Comparison of ENCODE assay signal across 8 cellular contexts in the genomic region with DNA sequence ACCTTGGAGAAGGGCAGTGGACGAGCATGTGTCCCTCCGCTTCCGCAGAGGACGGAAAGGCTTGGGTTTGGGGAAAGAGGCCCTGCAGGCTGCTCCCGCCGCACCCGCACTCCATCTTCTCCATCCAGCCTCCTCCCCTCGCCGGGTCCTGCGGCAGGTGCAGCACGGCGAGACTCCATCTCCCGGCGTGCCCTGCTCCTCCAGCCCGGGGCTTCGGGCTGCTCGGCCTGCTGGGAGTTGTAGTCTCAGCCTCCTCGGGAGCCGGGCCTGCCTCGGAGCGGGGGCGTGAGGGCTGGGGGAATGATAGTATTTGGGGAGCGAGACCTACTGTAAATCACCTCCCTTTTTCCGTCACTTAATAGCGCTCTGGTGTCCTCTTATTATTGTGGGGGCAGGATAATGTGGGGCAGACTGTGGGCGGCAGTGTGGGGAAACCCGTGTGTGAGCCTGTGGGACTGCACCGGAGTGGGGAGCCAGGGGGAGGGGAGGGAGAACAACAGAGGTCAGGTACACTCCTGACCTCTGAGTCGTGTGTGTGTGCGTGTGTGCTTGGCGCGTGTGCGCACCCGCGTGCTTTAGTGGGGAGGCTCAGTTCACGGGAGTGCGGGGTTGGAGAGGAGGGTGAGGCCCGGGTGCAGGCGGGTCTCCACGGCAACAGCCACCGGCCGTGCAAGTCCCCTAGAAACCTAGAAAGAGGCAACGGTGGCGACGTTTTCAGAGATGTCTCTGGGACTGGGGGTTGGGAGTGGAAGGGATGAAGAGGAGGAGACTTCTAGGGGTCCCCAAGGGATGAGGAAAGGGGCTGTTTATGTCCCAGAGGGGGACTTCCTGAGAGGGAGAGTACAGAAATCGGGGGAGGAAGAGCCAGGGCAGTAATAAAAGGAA. TPM values are rescaled to one million over a fixed set of nuclear protein-coding genes. Genes with fewer than 3 reads are reported as not detected.
DNase-seq lines count a peak whose midpoint lies in the region; ATAC-seq, FAIRE-seq and TF ChIP-seq lines count a peak whose summit lies in the region.

No MANE protein-coding gene starts in this region.

- no peaks in the 10 kb centered on the region for H3K9me3 ChIP-seq in breast epithelium
- H3K9me3 ChIP-seq in small intestine (ENCODE audit: control insufficient read depth, low read depth) = no peaks in the 10 kb centered on the region

- FAIRE-seq in small intestine (lab: Jason Lieb, UNC) = no peak

- 0 out of 2 replicates have a peak, but pooled peaks have one; percentile 9 for TF ChIP-seq CTCF in VCaP (conservative IDR thresholded peaks at IDR 0.05)
- TF ChIP-seq CTCF in breast epithelium (IDR thresholded peaks at IDR 0.05) = no peak

- H3K36me3 ChIP-seq in breast epithelium (no peaks in the 10 kb centered on the region), small intestine (ENCODE audit: control insufficient read depth in 2 of 2, insufficient read depth in 2 of 2, low read length in 2 of 2) (no peaks in the 10 kb centered on the region)

- WGBS in small intestine, 3 donors = 2 to 3% (median 2%) methylated on average over 45 to 46 of the region's 46 CpGs

- peaks cover 0 to 32% of the 10 kb centered on the region in 2 donors for H3K27me3 ChIP-seq in breast epithelium
- H3K27me3 ChIP-seq in small intestine (ENCODE audit: control insufficient read depth in 2 of 2, insufficient read depth in 2 of 2, low read length in 2 of 2) = peaks cover 0 to 16% of the 10 kb centered on the region in 2 donors

- ATAC-seq in GM18498 (IDR thresholded peaks at IDR 0.05; ENCODE audit: unreplicated experiment) = peak; percentile 91
- peak; percentile 77 for ATAC-seq in HG02870 (IDR thresholded peaks at IDR 0.05; ENCODE audit: unreplicated experiment)

- H3K4me3 ChIP-seq in breast epithelium = peak overlapping the region; percentile 41 to 59 (median 48)
- H3K4me3 ChIP-seq in small intestine (ENCODE audit: low read depth in 1 of 2, low read length in 2 of 2) = peak overlapping the region; percentile 40 to 50

- H3K27ac ChIP-seq in VCaP = peak overlapping the region; percentile 75
- H3K27ac ChIP-seq in breast epithelium = no peak overlapping the region
- H3K27ac ChIP-seq in small intestine (ENCODE audit: low read depth in 1 of 2, low read length in 1 of 2) = no peak overlapping the region

- DNase-seq in NCI-H1930 (lab: John Stamatoyannopoulos, UW) = peak; percentile 26 to 67
- DNase-seq in breast epithelium (ENCODE audit: low spot score in 2 of 2) = peak; percentile 36 to 78
- DNase-seq in iPS-NIHi7 (ENCODE audit: extremely low spot score) = peak; percentile 98
- peak; percentile 82 for DNase-seq in small intestine
- no peak for DNase-seq in KG1 (lab: John Stamatoyannopoulos, UW)

- H3K4me1 ChIP-seq in breast epithelium (no peaks in the 10 kb centered on the region), small intestine (ENCODE audit: control insufficient read depth in 2 of 2, insufficient read depth in 1 of 2, low read depth in 1 of 2, low read length in 1 of 2) (no peaks in the 10 kb centered on the region)

- TF ChIP-seq POLR2A in breast epithelium (IDR thresholded peaks at IDR 0.05) = no peak

- intact Hi-C loops in breast epithelium (cut with DNase I; ENCODE audit: low total_unique reads) = no loop called here

RNA-seq across cellular contexts. Expression of a gene that starts 4.1 kb away (rescaled TPM):
- total RNA-seq in breast epithelium = under 1 TPM in 1 of 3 donors, not detected in 2; under 0.01 TPM
- polyA plus RNA-seq in small intestine = 1 to 10 TPM in 1 of 3 donors, under 1 TPM in 2; 0.89 to 1.1 (median 1.00) TPM

RNA-seq across cellular contexts. Expression of a gene that starts 18.1 kb away (rescaled TPM):
- 10 to 100 TPM; 46.5 to 61.1 (median 53.7) TPM for total RNA-seq in breast epithelium
- 100 to 1,000 TPM; 313 to 370 (median 340) TPM for polyA plus RNA-seq in small intestine

RNA-seq across cellular contexts. Expression of a gene that starts 50.7 kb away (rescaled TPM):
- total RNA-seq in breast epithelium = not detected
- polyA plus RNA-seq in small intestine = under 1 TPM in 1 of 3 donors, not detected in 2; 0.10 TPM
